Comparison of ENCODE assay signal across 25 cellular contexts in genomic region chr16:23485841-23486240, GRCh38. TPM values are rescaled to one million over a fixed set of nuclear protein-coding genes. Genes with fewer than 3 reads are reported as not detected.
A peak's percentile ranks its signal among the peaks of the same experiment; 100 is the strongest.
DNase-seq lines count a peak whose midpoint lies in the region; ATAC-seq, FAIRE-seq and TF ChIP-seq lines count a peak whose summit lies in the region.
"Had no signal": no experiment of that assay in that cellular context is flagged by ENCODE, and none has a peak within 500 bp of the region (broad histone marks: within the 10 kb centered on the region; RNA-seq: fewer than 3 reads in every experiment).

No MANE protein-coding gene starts in this region.

- CTCF ChIA-PET in MCF 10A (lab: Yijun Ruan, JAX): no interaction called here
- CTCF ChIA-PET in CD8-positive, alpha-beta memory T cell (lab: Charles Lee): interaction anchor here (0.8 to 2.9 kb wide), 3 partner anchors 44 to 96 kb away, joined by 3 to 7 read pairs (median 3); no protein-coding TSS in a partner anchor

- no TSS peak for BruUV-seq in MCF 10A (replicated peaks; lab: Mats Ljungman, UMichigan)

- no peak overlapping the region for H3K27ac Mint-ChIP-seq in MCF 10A (ENCODE audit: low read depth, unreplicated experiment)
- H3K27ac Mint-ChIP-seq in CD8-positive, alpha-beta memory T cell: peak overlapping the region in 6 of 8 donors; percentile 29 to 98 (median 64)
- H3K27ac Mint-ChIP-seq in effector memory CD8-positive, alpha-beta T cell: peak overlapping the region; percentile 65 to 99

- H3K27me3 Mint-ChIP-seq in MCF 10A (ENCODE audit: insufficient read depth, unreplicated experiment): no peaks in the 10 kb centered on the region
- no peaks in the 10 kb centered on the region for H3K27me3 Mint-ChIP-seq in CD8-positive, alpha-beta memory T cell
- no peaks in the 10 kb centered on the region for H3K27me3 Mint-ChIP-seq in effector memory CD8-positive, alpha-beta T cell
- H3K27me3 Mint-ChIP-seq: CD4-positive, alpha-beta memory T cell had no signal

- H3K4me1 Mint-ChIP-seq in MCF 10A (ENCODE audit: insufficient read depth, unreplicated experiment): no peaks in the 10 kb centered on the region
- H3K4me1 Mint-ChIP-seq in CD8-positive, alpha-beta memory T cell: peaks cover 18 to 32% (median 19%) of the 10 kb centered on the region in 3 donors
- peaks cover 9 to 23% of the 10 kb centered on the region in 2 donors for H3K4me1 Mint-ChIP-seq in effector memory CD8-positive, alpha-beta T cell (ENCODE audit: low read depth in 2 of 2)

- H3K36me3 Mint-ChIP-seq in MCF 10A (ENCODE audit: insufficient read depth, unreplicated experiment): peaks cover 84% of the 10 kb centered on the region
- peaks cover 6 to 91% (median 24%) of the 10 kb centered on the region in 3 donors for H3K36me3 Mint-ChIP-seq in CD8-positive, alpha-beta memory T cell
- H3K36me3 Mint-ChIP-seq in effector memory CD8-positive, alpha-beta T cell (ENCODE audit: insufficient read depth): peaks cover 98% of the 10 kb centered on the region

- H3K36me3 ChIP-seq in breast epithelium (no peaks in the 10 kb centered on the region), spleen (peaks cover 18 to 100% (median 99%) of the 10 kb centered on the region in 6 donors)
- H3K36me3 ChIP-seq in CD8-positive, alpha-beta memory T cell (ENCODE audit: insufficient read depth, low read length): peaks cover 54% of the 10 kb centered on the region

- H3K9me3 Mint-ChIP-seq in MCF 10A (ENCODE audit: unreplicated experiment): no peaks in the 10 kb centered on the region
- H3K9me3 Mint-ChIP-seq in CD8-positive, alpha-beta memory T cell: no peaks in the 10 kb centered on the region
- H3K9me3 Mint-ChIP-seq in effector memory CD8-positive, alpha-beta T cell: no peaks in the 10 kb centered on the region
- H3K9me3 Mint-ChIP-seq: CD4-positive, alpha-beta memory T cell had no signal

- WGBS in spleen, 5 donors: 94 to 98% (median 95%) methylated on average over 8 of the region's 8 CpGs

- no peak for ATAC-seq in effector memory CD8-positive, alpha-beta T cell (replicated peaks)
- no peak for ATAC-seq in GM19023 (IDR thresholded peaks at IDR 0.05; ENCODE audit: unreplicated experiment)

- no peak overlapping the region for H3K4me3 ChIP-seq in breast epithelium
- H3K4me3 ChIP-seq in CD8-positive, alpha-beta memory T cell (ENCODE audit: low read length): no peak overlapping the region
- no peak overlapping the region for H3K4me3 ChIP-seq in spleen
- H3K4me3 ChIP-seq: A549; BLaER1 treated with 17β-estradiol and CSF1 and Interleukin-3, amounts not matched to agents 10 nM and 100 nM; GM23248 had no signal

- H3K4me3 Mint-ChIP-seq in MCF 10A (ENCODE audit: unreplicated experiment): no peak overlapping the region
- H3K4me3 Mint-ChIP-seq in CD8-positive, alpha-beta memory T cell: no peak overlapping the region
- H3K4me3 Mint-ChIP-seq in effector memory CD8-positive, alpha-beta T cell: no peak overlapping the region
- H3K4me3 Mint-ChIP-seq: CD4-positive, alpha-beta memory T cell had no signal

- H3K27ac ChIP-seq in breast epithelium (peak overlapping the region; percentile 29 to 44), spleen (no peak overlapping the region)
- H3K27ac ChIP-seq in CD8-positive, alpha-beta memory T cell (ENCODE audit: low read depth, low read length): no peak overlapping the region
- H3K27ac ChIP-seq: A549; BLaER1 treated with 17β-estradiol and CSF1 and Interleukin-3, amounts not matched to agents 10 nM and 100 nM; GM23248 had no signal

- POLR2A ChIA-PET in MCF 10A (lab: Yijun Ruan, JAX): no interaction called here
- POLR2A ChIA-PET in CD8-positive, alpha-beta memory T cell (lab: Charles Lee): no interaction called here

- DNase-seq in breast epithelium (ENCODE audit: low spot score in 2 of 2) (no peak), MCF 10A (ENCODE audit: unreplicated experiment) (no peak), spleen (peak; percentile 56), HTR-8/SVneo (ENCODE audit: insufficient read length, low spot score) (no peak)
- DNase-seq in CD8-positive, alpha-beta memory T cell: no peak
- no peak for DNase-seq in effector memory CD8-positive, alpha-beta T cell
- DNase-seq in activated CD4-positive, alpha-beta T cell treated with anti-CD3 and anti-CD28 coated beads, Interleukin-2, amount 50 U/mL, for 48 hours: no peak
- DNase-seq: 8988T; ACHN; AML-193; BE2C; Caco-2; CD4-positive, alpha-beta memory T cell; DMS153; DND-41; GM23248; H7; HCEC 1CT had no signal

- H3K9me3 ChIP-seq in breast epithelium (no peaks in the 10 kb centered on the region), spleen (no peaks in the 10 kb centered on the region)
- no peaks in the 10 kb centered on the region for H3K9me3 ChIP-seq in CD8-positive, alpha-beta memory T cell (ENCODE audit: low read length)
- H3K9me3 ChIP-seq: A549; BE2C; BLaER1 treated with 17β-estradiol and CSF1 and Interleukin-3, amounts not matched to agents 10 nM and 100 nM; Caco-2 had no signal

- no peak for TF ChIP-seq CTCF in breast epithelium (IDR thresholded peaks at IDR 0.05)
- TF ChIP-seq CTCF in MCF 10A (IDR thresholded peaks at IDR 0.05; ENCODE audit: unreplicated experiment): no peak
- no peak for TF ChIP-seq CTCF in spleen (IDR thresholded peaks at IDR 0.05 in 8 of 11, conservative IDR thresholded peaks at IDR 0.05 in 3 of 11)

- TF ChIP-seq POLR2A in breast epithelium (IDR thresholded peaks at IDR 0.05): no peak
- TF ChIP-seq POLR2A in spleen (IDR thresholded peaks at IDR 0.05): no peak

- H3K27me3 ChIP-seq in breast epithelium (no peaks in the 10 kb centered on the region), spleen (replicated peaks in 1 of 7) (no peaks in the 10 kb centered on the region)
- H3K27me3 ChIP-seq in CD8-positive, alpha-beta memory T cell (ENCODE audit: insufficient read depth, low read length, poor library complexity, severe bottlenecking): no peaks in the 10 kb centered on the region
- H3K27me3 ChIP-seq: BE2C; BLaER1 treated with 17β-estradiol and CSF1 and Interleukin-3, amounts not matched to agents 10 nM and 100 nM had no signal

- intact Hi-C loops in breast epithelium (cut with DNase I; ENCODE audit: low total_unique reads) (no loop called here), MCF 10A (cut with micrococcal nuclease) (no loop called here), spleen (cut with DNase I; ENCODE audit: low total_unique reads) (no loop called here)

- H3K4me1 ChIP-seq in breast epithelium (no peaks in the 10 kb centered on the region), spleen (no peaks in the 10 kb centered on the region)
- H3K4me1 ChIP-seq in CD8-positive, alpha-beta memory T cell (ENCODE audit: insufficient read depth, low read length): peaks cover 13% of the 10 kb centered on the region
- H3K4me1 ChIP-seq: A549, BE2C, Caco-2 had no signal

- FAIRE-seq in HTR-8/SVneo (lab: Jason Lieb, UNC): no peak
- FAIRE-seq: A549, G401.6, GM12892, GM19239, H1 had no signal

RNA-seq across cellular contexts. Expression of gene GGA2, which starts 24.5 kb away (rescaled TPM):
- total RNA-seq in breast epithelium (10 to 100 TPM; 42.9 to 72.0 (median 61.9) TPM), MCF 10A (2022) (22.2 and 40.9 TPM in 2 replicates), spleen (100 to 1,000 TPM; 131 to 179 (median 152) TPM)
- 10 to 100 TPM; 63.5 to 70.1 TPM for total RNA-seq in CD8-positive, alpha-beta memory T cell
- polyA plus RNA-seq in CD8-positive, alpha-beta memory T cell: 52.3 TPM
- polyA plus RNA-seq in spleen: 10 to 100 TPM; 49.4 to 57.2 (median 56.6) TPM

RNA-seq across cellular contexts. Expression of gene COG7, which starts 32.9 kb away (rescaled TPM):
- total RNA-seq in breast epithelium (10 to 100 TPM; 12.8 to 31.6 (median 29.2) TPM), MCF 10A (2022) (10.0 and 16.7 TPM in 2 replicates), spleen (10 to 100 TPM; 15.9 to 25.5 (median 19.9) TPM)
- 10 to 100 TPM; 15.8 to 17.9 TPM for total RNA-seq in CD8-positive, alpha-beta memory T cell
- 13.9 TPM for polyA plus RNA-seq in CD8-positive, alpha-beta memory T cell
- 10 to 100 TPM in 2 of 3 donors, 1 to 10 TPM in 1; 9.6 to 17.5 (median 17.0) TPM for polyA plus RNA-seq in spleen

Comparison
In these comparisons a context has a peak if more than half of its experiments do, and no peak if none do; other contexts are left out.
1. H3K27ac ChIP-seq: peak in breast epithelium (2 of 2); none in CD8-positive, alpha-beta memory T cell (single experiment) and spleen (0 of 8).